In the genomic region with DNA sequence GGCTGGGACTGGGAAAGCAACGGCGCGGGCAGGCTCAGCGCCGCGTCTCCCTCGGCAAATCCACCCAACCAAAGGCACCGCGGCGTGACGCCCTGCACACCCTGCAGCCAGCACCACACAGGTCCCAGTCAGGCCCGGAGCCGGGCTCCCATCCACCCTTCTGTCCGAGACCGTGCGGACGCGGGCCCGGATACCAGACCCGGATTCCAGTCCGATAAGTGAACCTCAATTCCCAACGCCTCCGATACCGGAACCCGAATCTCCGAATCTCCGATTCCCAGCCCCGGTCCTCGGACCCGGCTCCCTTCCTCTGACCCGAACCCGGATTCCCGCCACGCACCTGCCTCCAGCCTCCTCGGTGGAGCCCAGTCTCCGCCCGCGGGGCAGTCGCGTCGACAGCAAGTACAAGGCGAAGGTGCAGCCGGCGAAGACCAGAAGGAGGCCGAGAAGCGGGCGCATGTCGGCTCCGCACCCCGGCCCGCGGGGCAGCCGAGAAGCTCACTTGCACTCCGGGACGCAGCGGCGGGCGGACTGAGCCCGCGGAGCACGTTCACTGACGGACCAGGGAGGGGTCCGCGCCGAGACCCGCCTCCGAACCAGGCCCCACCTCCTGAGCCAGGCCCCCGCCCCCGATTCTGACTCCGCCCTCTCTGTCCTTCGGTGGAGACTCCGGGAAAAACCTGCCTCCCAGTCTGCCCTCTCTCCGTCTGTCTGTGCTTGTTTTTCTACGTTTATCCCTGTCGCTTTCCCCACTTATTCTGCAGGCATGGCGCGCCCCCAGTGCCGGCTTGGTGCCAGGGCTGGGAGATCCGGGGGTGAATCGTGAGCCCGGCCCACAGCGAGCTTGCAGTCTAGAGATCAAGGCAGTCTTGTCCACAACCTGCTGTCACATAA, we compare ENCODE assay signal across 8 cellular contexts. TPM values are rescaled to one million over a fixed set of nuclear protein-coding genes. Genes with fewer than 3 reads are reported as not detected.
DNase-seq lines count a peak whose midpoint lies in the region; ATAC-seq, FAIRE-seq and TF ChIP-seq lines count a peak whose summit lies in the region.

A gene (minus strand): TSS at position 533 of the 894 bp plus-strand sequence. CDS start 74 bp downstream, at position 459.

- CTCF ChIA-PET in endothelial cell of umbilical vein (lab: Charles Lee): interaction anchor here (0.6 to 1.5 kb wide), 8 partner anchors 38 to 654 kb away, joined by 3 to 18 read pairs (median 4); a partner anchor contains a TSS

- POLR2A ChIA-PET in endothelial cell of umbilical vein (lab: Charles Lee): interaction anchor here (0.7 to 1.4 kb wide), 3 partner anchors 18 to 87 kb away, joined by 3 to 4 read pairs (median 3); a partner anchor contains a TSS

- FAIRE-seq in endothelial cell of umbilical vein (lab: Jason Lieb, UNC): peak; percentile 92

- H3K4me2 ChIP-seq in OCI-LY3 (ENCODE audit: low read length) (peak within 1 kb of the TSS; percentile 96), endothelial cell of umbilical vein (ENCODE audit: insufficient read depth, low read length) (peak within 1 kb of the TSS; percentile 74)

- no peaks in the 10 kb centered on the region for H3K9me3 ChIP-seq in HUES64 (ENCODE audit: insufficient read depth, low read depth, low read length)
- H3K9me3 ChIP-seq in OCI-LY3 (ENCODE audit: insufficient read depth, low read length): no peaks in the 10 kb centered on the region
- H3K9me3 ChIP-seq in endothelial cell of umbilical vein (replicated peaks; ENCODE audit: control insufficient read depth, insufficient read depth, low read length): no peaks in the 10 kb centered on the region

- TF ChIP-seq CTCF in OCI-LY3 (IDR thresholded peaks at IDR 0.05; ENCODE audit: low read depth, low read length) (no peak), endothelial cell of umbilical vein (IDR thresholded peaks at IDR 0.05; ENCODE audit: extremely low read depth in 1 of 2, insufficient read depth in 1 of 2, low read depth in 1 of 2, low read length in 2 of 2) (no peak)

- no TSS peak for BruUV-seq in endothelial cell of umbilical vein (replicated peaks; lab: Mats Ljungman, UMichigan)

- under 1% methylated on average over 82 of the region's 82 CpGs for WGBS in HUES64

- H4K20me1 ChIP-seq in OCI-LY3 (ENCODE audit: insufficient read depth, low read length) (peaks cover 18% of the 10 kb centered on the region), endothelial cell of umbilical vein (replicated peaks; ENCODE audit: control insufficient read depth, extremely low read depth, insufficient read depth, low read length) (no peaks in the 10 kb centered on the region)

- H3K9ac ChIP-seq in HUES64 (ENCODE audit: low read depth, low read length) (peak within 1 kb of the TSS; percentile 84), OCI-LY3 (ENCODE audit: low read length) (peak within 1 kb of the TSS; percentile 91), endothelial cell of umbilical vein (replicated peaks; ENCODE audit: extremely low read depth, insufficient read depth, low read length) (peak within 1 kb of the TSS; percentile 75)

- peak; percentile 90 for TF ChIP-seq POLR2A in endothelial cell of umbilical vein (IDR thresholded peaks at IDR 0.05; ENCODE audit: low read depth, low read length)

- H3K9me1 ChIP-seq in endothelial cell of umbilical vein (replicated peaks; ENCODE audit: control insufficient read depth, extremely low read depth, insufficient read depth, low read length): no peaks in the 10 kb centered on the region

- H3K36me3 ChIP-seq in HUES64 (ENCODE audit: insufficient read depth, low read length): peaks cover 32% of the 10 kb centered on the region
- peaks cover 36% of the 10 kb centered on the region for H3K36me3 ChIP-seq in OCI-LY3 (replicated peaks; ENCODE audit: low read depth, low read length)
- H3K36me3 ChIP-seq in endothelial cell of umbilical vein (ENCODE audit: control insufficient read depth in 2 of 2, extremely low read depth in 1 of 2, insufficient read depth in 2 of 2, low read length in 2 of 2): peaks cover 6 to 8% of the 10 kb centered on the region in 2 experiments

- H3K79me2 ChIP-seq in OCI-LY3 (ENCODE audit: low read length): peaks cover 29% of the 10 kb centered on the region
- H3K79me2 ChIP-seq in endothelial cell of umbilical vein (ENCODE audit: control insufficient read depth, insufficient read depth, low read length): peaks cover 12% of the 10 kb centered on the region

- H3K4me1 ChIP-seq in HUES64 (ENCODE audit: insufficient read depth, low read length) (peaks cover 3% of the 10 kb centered on the region; the same call in 1 of the 2 replicates), OCI-LY3 (ENCODE audit: low read length) (peaks cover 27% of the 10 kb centered on the region), endothelial cell of umbilical vein (ENCODE audit: control insufficient read depth, extremely low read depth, insufficient read depth, low read length) (peaks cover 5% of the 10 kb centered on the region)

- peak; percentile 94 for ATAC-seq in GM21515 (IDR thresholded peaks at IDR 0.05; ENCODE audit: unreplicated experiment)

- intact Hi-C loops in endothelial cell of umbilical vein (cut with micrococcal nuclease): loop anchor here (1.0 to 5.0 kb wide), 4 partner anchors 38 to 282 kb away; a partner anchor contains a TSS

- H2AFZ ChIP-seq in OCI-LY3 (ENCODE audit: low read depth, low read length) (peak within 1 kb of the TSS; percentile 99), endothelial cell of umbilical vein (ENCODE audit: low read depth, low read length) (peak within 1 kb of the TSS; percentile 91)

- DNase-seq in DMS 273 (lab: John Stamatoyannopoulos, UW; ENCODE audit: unreplicated experiment) (peak; percentile 99), endothelial cell of umbilical vein (ENCODE audit: low read depth, low spot score) (peak; percentile 90), midbrain (lab: John Stamatoyannopoulos, UW) (peak; percentile 94)
- DNase-seq in activated CD8-positive, alpha-beta memory T cell treated with anti-CD3 and anti-CD28 coated beads, Interleukin-2, amount 50 U/mL, for 48 hours: peak; percentile 96
- peak; percentile 80 to 87 for DNase-seq in stimulated activated CD8-positive, alpha-beta memory T cell treated with anti-CD3 and anti-CD28 coated beads, Interleukin-15, amount 100 ng/mL, for 48 hours (ENCODE audit: low read depth in 2 of 2)

- peak within 1 kb of the TSS; percentile 75; the same call in 1 of the 2 replicates for H3K27ac ChIP-seq in HUES64 (ENCODE audit: low read depth, low read length)
- peak within 1 kb of the TSS; percentile 70 for H3K27ac ChIP-seq in OCI-LY3 (ENCODE audit: low read length)
- peak within 1 kb of the TSS; percentile 14 for H3K27ac ChIP-seq in endothelial cell of umbilical vein (ENCODE audit: insufficient read depth, low read depth, low read length)

- dilution Hi-C loops in endothelial cell of umbilical vein (cut with MboI; ENCODE audit: extremely low pct_ligation_motif_present, low sequenced_read_pairs): no loop called here

- H3K4me3 ChIP-seq in HUES64 (ENCODE audit: low read length): peak within 1 kb of the TSS; percentile 81
- H3K4me3 ChIP-seq in OCI-LY3 (ENCODE audit: low read length): peak within 1 kb of the TSS; percentile 97
- H3K4me3 ChIP-seq in endothelial cell of umbilical vein (replicated peaks in 1 of 3; ENCODE audit: insufficient read depth in 1 of 3, low read depth in 1 of 3, low read length in 3 of 3): peak within 1 kb of the TSS; percentile 55 to 93 (median 77)

- H3K27me3 ChIP-seq in HUES64 (ENCODE audit: insufficient read depth, low read length): no peaks in the 10 kb centered on the region
- H3K27me3 ChIP-seq in OCI-LY3 (ENCODE audit: low read depth, low read length): no peaks in the 10 kb centered on the region
- peaks cover 2 to 8% of the 10 kb centered on the region in 2 experiments for H3K27me3 ChIP-seq in endothelial cell of umbilical vein (ENCODE audit: control insufficient read depth in 2 of 2, insufficient read depth in 2 of 2, low read length in 2 of 2)

TF ChIP-seq in endothelial cell of umbilical vein, 7 proteins besides CTCF, POLR2A, EP300 and RAD21:
- TF ChIP-seq POLR2AphosphoS5 (IDR thresholded peaks at IDR 0.05; ENCODE audit: insufficient read depth, low read depth, low read length): peak; percentile 88
- TF ChIP-seq GATA2 (IDR thresholded peaks at IDR 0.05; ENCODE audit: insufficient read depth, insufficient read length, low read depth, low read length): no peak

RNA-seq across cellular contexts. Expression of the gene that starts here (rescaled TPM):
- polyA plus RNA-seq in HUES64 (2013, experiment 1 of 2): 8.1 TPM
- polyA plus RNA-seq in HUES64 (2013, experiment 2 of 2): 10.1 TPM
- total RNA-seq in endothelial cell of umbilical vein: 16.0 and 16.8 TPM in 2 replicates
- polyA plus RNA-seq in endothelial cell of umbilical vein: 15.9 and 18.5 TPM in 2 replicates
- polyA plus RNA-seq in endothelial cell of umbilical vein (2011; cell fraction: cytosol; rRNA removed): 12.1 and 13.1 TPM in 2 replicates
- 13.8 and 14.3 TPM in 2 replicates for polyA plus RNA-seq in endothelial cell of umbilical vein (2011; cell fraction: nucleus; rRNA removed)
- polyA plus RNA-seq in endothelial cell of umbilical vein (2012): 11.9 and 13.6 TPM in 2 replicates
- 22.1 and 24.0 TPM in 2 replicates for polyA minus RNA-seq in endothelial cell of umbilical vein
- 21.8 TPM for polyA minus RNA-seq in endothelial cell of umbilical vein (2011; cell fraction: cytosol; rRNA and poly(A)+ RNA removed)
- polyA minus RNA-seq in endothelial cell of umbilical vein (2011; cell fraction: nucleus; rRNA and poly(A)+ RNA removed): 14.2 and 19.2 TPM in 2 replicates

Comparison
In these comparisons a context has a peak if more than half of its experiments do, and no peak if none do; other contexts are left out.
1. Peak in every context shown above with its lines: DNase-seq, ATAC-seq, H3K4me3 ChIP-seq and H3K27ac ChIP-seq.
2. H3K27ac ChIP-seq: peak in every context shown above with its lines; median percentile 75 in HUES64; 70 in OCI-LY3; 14 in endothelial cell of umbilical vein.